11 cellular contexts compared by ENCODE assay signal in the genomic region with DNA sequence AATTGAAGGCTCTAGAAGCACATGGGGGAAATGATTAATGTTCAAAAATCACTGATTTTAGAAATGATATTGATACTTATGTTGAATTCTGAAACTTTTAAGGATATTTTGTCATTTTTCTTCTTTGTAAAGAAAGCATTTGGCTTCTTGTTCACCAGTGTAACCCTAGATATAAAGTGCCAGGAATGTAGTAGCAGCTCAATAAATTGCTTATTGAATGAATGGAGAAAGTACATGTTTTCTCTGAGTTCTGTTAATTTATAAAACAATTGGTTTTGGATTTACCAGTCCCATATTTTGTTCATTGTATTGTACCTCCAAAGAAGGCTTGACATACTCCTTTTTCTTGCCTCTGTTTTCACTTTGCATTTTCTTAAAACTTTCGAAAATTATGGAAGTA. TPM values are rescaled to one million over a fixed set of nuclear protein-coding genes. Genes with fewer than 3 reads are reported as not detected.
DNase-seq lines count a peak whose midpoint lies in the region; ATAC-seq and TF ChIP-seq lines count a peak whose summit lies in the region.
"Had no signal": no experiment of that assay in that cellular context is flagged by ENCODE, and none has a peak within 500 bp of the region (broad histone marks: within the 10 kb centered on the region; RNA-seq: fewer than 3 reads in every experiment).

No MANE protein-coding gene starts in this region.

- peaks cover 0 to 4% (median 0%) of the 10 kb centered on the region in 11 experiments; a peak in 2 of 22 replicates for H3K27me3 ChIP-seq in BLaER1 treated with 17β-estradiol and CSF1 and Interleukin-3, amounts not matched to agents 10 nM and 100 nM
- H3K27me3 ChIP-seq in GM06990 (replicated peaks; ENCODE audit: control insufficient read depth, insufficient read depth, low read length) (no peaks in the 10 kb centered on the region), Karpas-422 (ENCODE audit: low read length) (no peaks in the 10 kb centered on the region)
- H3K27me3 ChIP-seq: ovary had no signal

- no peaks in the 10 kb centered on the region for H3K36me3 ChIP-seq in BLaER1 treated with 17β-estradiol and CSF1 and Interleukin-3, amounts not matched to agents 10 nM and 100 nM
- H3K36me3 ChIP-seq in GM06990 (ENCODE audit: control insufficient read depth, insufficient read depth, low read length) (no peaks in the 10 kb centered on the region), Karpas-422 (ENCODE audit: insufficient read depth, low read length) (no peaks in the 10 kb centered on the region)
- H3K36me3 ChIP-seq: ovary had no signal

- peaks cover 63% of the 10 kb centered on the region for H3K4me1 Mint-ChIP-seq in activated T-helper 2 cell treated with anti-CD3 and anti-CD28 coated beads, Interferon-gamma antibody, Interleukin-2, Interleukin-4, amounts not matched to agents 10 μg/mL and 5 μg/mL and 100 μg/mL, durations not matched to agents 14 hours and 24 hours and 36 hours (ENCODE audit: low read depth)
- H3K4me1 Mint-ChIP-seq in naive B cell (peaks cover 67 to 78% (median 67%) of the 10 kb centered on the region in 3 donors), MCF 10A (ENCODE audit: insufficient read depth, unreplicated experiment) (no peaks in the 10 kb centered on the region)

- peak overlapping the region; percentile 80 for H3K27ac Mint-ChIP-seq in activated T-helper 2 cell treated with anti-CD3 and anti-CD28 coated beads, Interferon-gamma antibody, Interleukin-2, Interleukin-4, amounts not matched to agents 10 μg/mL and 5 μg/mL and 100 μg/mL, durations not matched to agents 14 hours and 24 hours and 36 hours
- H3K27ac Mint-ChIP-seq in naive B cell (peak overlapping the region in 5 of 6 donors; percentile 45 to 98 (median 97)), MCF 10A (ENCODE audit: low read depth, unreplicated experiment) (no peak overlapping the region)

- no peak for DNase-seq in GM06990 (ENCODE audit: extremely low read depth, insufficient read length)
- no peak for DNase-seq in activated T-helper 2 cell treated with anti-CD3 and anti-CD28 coated beads, Interferon-gamma antibody, Interleukin-2, Interleukin-4, amounts not matched to agents 10 μg/mL and 5 μg/mL and 100 μg/mL, durations not matched to agents 14 hours and 24 hours and 36 hours (ENCODE audit: low spot score)
- no peak for DNase-seq in naive B cell
- no peak for DNase-seq in MCF 10A (ENCODE audit: unreplicated experiment)
- DNase-seq in NAMALWA (ENCODE audit: low spot score), result no peak
- DNase-seq in Karpas-422, result no peak
- no peak for DNase-seq in iPS-NIHi11 (ENCODE audit: low spot score)
- DNase-seq: activated effector memory CD4-positive, alpha-beta T cell treated with Interleukin-2 at 50 U/mL for 16 hours; NCI-H510A treated with DMSO at 0.1 percent for 48 hours; ovary had no signal

- BruUV-seq in MCF 10A (replicated peaks; lab: Mats Ljungman, UMichigan), result no TSS peak

- H3K36me3 Mint-ChIP-seq in activated T-helper 2 cell treated with anti-CD3 and anti-CD28 coated beads, Interferon-gamma antibody, Interleukin-2, Interleukin-4, amounts not matched to agents 10 μg/mL and 5 μg/mL and 100 μg/mL, durations not matched to agents 14 hours and 24 hours and 36 hours (ENCODE audit: low read depth), result peaks cover 7% of the 10 kb centered on the region
- H3K36me3 Mint-ChIP-seq in naive B cell (no peaks in the 10 kb centered on the region), MCF 10A (ENCODE audit: insufficient read depth, unreplicated experiment) (no peaks in the 10 kb centered on the region)

- H2AFZ ChIP-seq in Karpas-422 (ENCODE audit: low read length), result no peak overlapping the region

- POLR2A ChIA-PET in MCF 10A (lab: Yijun Ruan, JAX), result interaction anchor here (1.8 kb wide), 1 partner anchor 15 kb away, joined by 6 read pairs; no protein-coding TSS in a partner anchor

- no peaks in the 10 kb centered on the region for H3K9me3 Mint-ChIP-seq in activated T-helper 2 cell treated with anti-CD3 and anti-CD28 coated beads, Interferon-gamma antibody, Interleukin-2, Interleukin-4, amounts not matched to agents 10 μg/mL and 5 μg/mL and 100 μg/mL, durations not matched to agents 14 hours and 24 hours and 36 hours
- H3K9me3 Mint-ChIP-seq in naive B cell (no peaks in the 10 kb centered on the region), MCF 10A (ENCODE audit: unreplicated experiment) (no peaks in the 10 kb centered on the region)

- no peaks in the 10 kb centered on the region for H3K9me3 ChIP-seq in BLaER1 treated with 17β-estradiol and CSF1 and Interleukin-3, amounts not matched to agents 10 nM and 100 nM (replicated peaks in 1 of 11)
- no peaks in the 10 kb centered on the region for H3K9me3 ChIP-seq in Karpas-422 (ENCODE audit: low read length)
- H3K9me3 ChIP-seq: ovary had no signal

- peaks cover 3% of the 10 kb centered on the region for H3K27me3 Mint-ChIP-seq in activated T-helper 2 cell treated with anti-CD3 and anti-CD28 coated beads, Interferon-gamma antibody, Interleukin-2, Interleukin-4, amounts not matched to agents 10 μg/mL and 5 μg/mL and 100 μg/mL, durations not matched to agents 14 hours and 24 hours and 36 hours (ENCODE audit: low read depth)
- H3K27me3 Mint-ChIP-seq in naive B cell, result no peaks in the 10 kb centered on the region
- H3K27me3 Mint-ChIP-seq in MCF 10A (ENCODE audit: insufficient read depth, unreplicated experiment), result peaks cover 55% of the 10 kb centered on the region

- CTCF ChIA-PET in MCF 10A (lab: Yijun Ruan, JAX), result no interaction called here

- H3K27ac ChIP-seq in BLaER1 treated with 17β-estradiol and CSF1 and Interleukin-3, amounts not matched to agents 10 nM and 100 nM, result peak overlapping the region in 4 of 11 experiments; percentile 29 to 99 (median 97); a peak in 4 of 22 replicates
- no peak overlapping the region for H3K27ac ChIP-seq in Karpas-422 (ENCODE audit: low read length)

- H3K9me2 ChIP-seq in Karpas-422 (replicated peaks; ENCODE audit: insufficient read depth, low read length), result no peaks in the 10 kb centered on the region

- peak overlapping the region in 3 of 11 experiments; percentile 90 to 99 (median 94); a peak in 6 of 22 replicates for H3K9ac ChIP-seq in BLaER1 treated with 17β-estradiol and CSF1 and Interleukin-3, amounts not matched to agents 10 nM and 100 nM
- no peak overlapping the region for H3K9ac ChIP-seq in Karpas-422 (ENCODE audit: low read length)

- H3K4me1 ChIP-seq in BLaER1 treated with 17β-estradiol and CSF1 and Interleukin-3, amounts not matched to agents 10 nM and 100 nM, result peaks cover 34 to 62% (median 52%) of the 10 kb centered on the region in 10 experiments
- peaks cover 25% of the 10 kb centered on the region for H3K4me1 ChIP-seq in Karpas-422 (ENCODE audit: low read length)

- no peaks in the 10 kb centered on the region for H3K79me2 ChIP-seq in Karpas-422 (ENCODE audit: low read length)

- peak overlapping the region; percentile 71 to 98 (median 88); a peak in 19 of 22 replicates for H3K4me2 ChIP-seq in BLaER1 treated with 17β-estradiol and CSF1 and Interleukin-3, amounts not matched to agents 10 nM and 100 nM
- no peak overlapping the region for H3K4me2 ChIP-seq in Karpas-422 (ENCODE audit: low read depth, low read length, poor library complexity, severe bottlenecking)

- peak overlapping the region in 7 of 10 experiments; percentile 84 to 95 (median 91); a peak in 9 of 20 replicates for H3K4me3 ChIP-seq in BLaER1 treated with 17β-estradiol and CSF1 and Interleukin-3, amounts not matched to agents 10 nM and 100 nM
- H3K4me3 ChIP-seq in GM06990 (replicated peaks; ENCODE audit: low read depth, low read length), result peak overlapping the region; percentile 96
- no peak overlapping the region for H3K4me3 ChIP-seq in Karpas-422 (ENCODE audit: low read length)

- ATAC-seq in naive B cell (ENCODE audit: low read depth in 2 of 2), result no peak

- peaks cover 11 to 57% (median 26%) of the 10 kb centered on the region in 11 experiments; a peak in 18 of 22 replicates for H4K20me1 ChIP-seq in BLaER1 treated with 17β-estradiol and CSF1 and Interleukin-3, amounts not matched to agents 10 nM and 100 nM
- H4K20me1 ChIP-seq in Karpas-422 (ENCODE audit: insufficient read depth, low read depth, low read length), result peaks cover 4% of the 10 kb centered on the region; the same call in 1 of the 2 replicates

- no peak for TF ChIP-seq CTCF in GM06990 (IDR thresholded peaks at IDR 0.05; ENCODE audit: insufficient read depth, low read length, poor library complexity, severe bottlenecking)
- no peak for TF ChIP-seq CTCF in MCF 10A (IDR thresholded peaks at IDR 0.05; ENCODE audit: unreplicated experiment)

- peak overlapping the region; percentile 90 for H3K4me3 Mint-ChIP-seq in activated T-helper 2 cell treated with anti-CD3 and anti-CD28 coated beads, Interferon-gamma antibody, Interleukin-2, Interleukin-4, amounts not matched to agents 10 μg/mL and 5 μg/mL and 100 μg/mL, durations not matched to agents 14 hours and 24 hours and 36 hours (ENCODE audit: low read depth)
- H3K4me3 Mint-ChIP-seq in naive B cell, result peak overlapping the region; percentile 96 to 99 (median 96)
- H3K4me3 Mint-ChIP-seq in MCF 10A (ENCODE audit: unreplicated experiment), result no peak overlapping the region

- intact Hi-C loops in activated T-helper 2 cell treated with anti-CD3 and anti-CD28 coated beads, Interferon-gamma antibody, Interleukin-2, Interleukin-4, amounts not matched to agents 10 μg/mL and 5 μg/mL and 100 μg/mL, durations not matched to agents 14 hours and 24 hours and 36 hours (cut with micrococcal nuclease), result loop anchor here (2.0 to 10.0 kb wide), 6 partner anchors 62 to 585 kb away; no protein-coding TSS in a partner anchor
- intact Hi-C loops in MCF 10A (cut with micrococcal nuclease), result no loop called here

RNA-seq across cellular contexts. Expression of a gene that starts 2.4 kb away (rescaled TPM):
- 12.5 and 12.8 TPM in 2 replicates for total RNA-seq in activated T-helper 2 cell treated with anti-CD3 and anti-CD28 coated beads, Interferon-gamma antibody, Interleukin-2, Interleukin-4, amounts not matched to agents 10 μg/mL and 5 μg/mL and 100 μg/mL, durations not matched to agents 14 hours and 24 hours and 36 hours
- 10 to 100 TPM; 65.7 to 92.7 (median 69.1) TPM for polyA plus RNA-seq in naive B cell (ENCODE audit: low read depth in 6 of 6)
- 0.17 and 0.51 TPM in 2 replicates for total RNA-seq in MCF 10A (2022)
- 2.5 and 3.8 TPM in 2 replicates for total RNA-seq in Karpas-422 (2014; rRNA removed; shearing (Covaris generic); ENCODE audit: low replicate concordance)
